ENCODE assay signal across 8 cellular contexts in the genomic region with DNA sequence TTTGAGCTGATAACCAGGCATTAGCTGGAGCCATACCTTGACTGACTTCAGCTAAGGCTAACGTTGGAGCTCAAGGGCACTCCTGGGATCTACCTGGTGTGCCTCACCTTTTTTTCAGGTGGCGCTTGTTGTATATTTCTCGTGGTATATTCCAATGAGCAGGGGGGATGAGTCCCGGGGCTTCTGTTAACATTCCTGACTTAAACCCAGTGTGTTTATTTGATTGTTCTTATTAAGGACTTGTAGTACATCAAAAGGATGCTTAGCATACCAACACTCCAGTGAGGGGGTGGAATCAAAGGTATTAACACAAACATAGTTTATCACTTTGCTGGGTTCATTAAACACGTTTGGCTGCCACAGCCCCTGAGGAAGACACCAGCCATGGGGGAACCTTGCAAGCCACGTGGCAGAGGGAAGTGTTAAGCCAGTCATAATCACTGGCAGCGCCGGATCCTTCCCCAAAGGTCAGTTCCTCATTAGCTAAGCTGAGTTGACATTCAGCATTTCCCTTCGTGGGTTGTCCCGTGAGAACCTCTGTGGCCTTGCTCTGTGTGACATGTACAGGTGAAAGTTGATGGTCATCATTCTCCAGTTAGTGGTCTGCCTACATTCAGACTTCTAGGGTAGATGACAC.
DNase-seq lines count a peak whose midpoint lies in the region; ATAC-seq and TF ChIP-seq lines count a peak whose summit lies in the region.

No MANE protein-coding gene starts in this region.

- H3K4me1 ChIP-seq in stomach smooth muscle (ENCODE audit: control insufficient read depth, insufficient read depth, low read length) = peaks cover 82% of the 10 kb centered on the region

- H3K27me3 Mint-ChIP-seq in activated naive CD8-positive, alpha-beta T cell treated with anti-CD3 and anti-CD28 coated beads for 36 hours = no peaks in the 10 kb centered on the region

- H3K27ac ChIP-seq in stomach smooth muscle (ENCODE audit: low read length) = peak overlapping the region; percentile 99

- peak overlapping the region; percentile 49 for H3K27ac Mint-ChIP-seq in activated naive CD8-positive, alpha-beta T cell treated with anti-CD3 and anti-CD28 coated beads for 36 hours

- H3K4me3 ChIP-seq in stomach smooth muscle (ENCODE audit: low read length in 2 of 2) (peak overlapping the region in 1 of 2 donors; percentile 22), foreskin fibroblast (ENCODE audit: low read depth in 1 of 2, low read length in 2 of 2) (no peak overlapping the region)

- peak; percentile 14 for DNase-seq in activated naive CD8-positive, alpha-beta T cell treated with anti-CD3 and anti-CD28 coated beads for 36 hours
- DNase-seq in kidney tubule cell (ENCODE audit: low spot score) = peak; percentile 73
- DNase-seq in activated effector memory CD4-positive, alpha-beta T cell treated with Interleukin-2 at 50 U/mL for 16 hours = no peak
- no peak for DNase-seq in foreskin fibroblast

- H3K9me3 Mint-ChIP-seq in activated naive CD8-positive, alpha-beta T cell treated with anti-CD3 and anti-CD28 coated beads for 36 hours = no peaks in the 10 kb centered on the region

- no peak overlapping the region for H3K4me3 Mint-ChIP-seq in activated naive CD8-positive, alpha-beta T cell treated with anti-CD3 and anti-CD28 coated beads for 36 hours

- no peaks in the 10 kb centered on the region for H3K27me3 ChIP-seq in stomach smooth muscle (ENCODE audit: control insufficient read depth in 1 of 2, insufficient read depth in 2 of 2, low read length in 2 of 2)

- H3K36me3 ChIP-seq in stomach smooth muscle (ENCODE audit: control insufficient read depth in 2 of 2, insufficient read depth in 2 of 2, low read length in 2 of 2) = peaks cover 0 to 2% of the 10 kb centered on the region in 2 donors

- no peak for TF ChIP-seq CTCF in foreskin fibroblast (IDR thresholded peaks at IDR 0.05; ENCODE audit: low read depth, low read length)

- H3K9ac ChIP-seq in stomach smooth muscle (ENCODE audit: low read length in 2 of 2) = peak overlapping the region; percentile 68 to 76

- peaks cover 18% of the 10 kb centered on the region for H3K4me1 Mint-ChIP-seq in activated naive CD8-positive, alpha-beta T cell treated with anti-CD3 and anti-CD28 coated beads for 36 hours

- H3K36me3 Mint-ChIP-seq in activated naive CD8-positive, alpha-beta T cell treated with anti-CD3 and anti-CD28 coated beads for 36 hours = peaks cover 9% of the 10 kb centered on the region

- no peaks in the 10 kb centered on the region for H3K9me3 ChIP-seq in stomach smooth muscle (ENCODE audit: control insufficient read depth in 2 of 2, low read length in 2 of 2)

- ATAC-seq in GM18868 (IDR thresholded peaks at IDR 0.05; ENCODE audit: unreplicated experiment) = peak; percentile 50
- peak; percentile 70 for ATAC-seq in HG03460 (IDR thresholded peaks at IDR 0.05; ENCODE audit: unreplicated experiment)
- ATAC-seq in HG03457 (IDR thresholded peaks at IDR 0.05; ENCODE audit: unreplicated experiment) = no peak

Comparison
In these comparisons a context has a peak if more than half of its experiments do, and no peak if none do; other contexts are left out.
1. DNase-seq: peak in activated naive CD8-positive, alpha-beta T cell treated with anti-CD3 and anti-CD28 coated beads for 36 hours (single experiment) and kidney tubule cell (single experiment); none in activated effector memory CD4-positive, alpha-beta T cell treated with Interleukin-2 at 50 U/mL for 16 hours (single experiment) and foreskin fibroblast (0 of 2).